29 cellular contexts compared by ENCODE assay signal in genomic region chr19:2136796-2137195, GRCh38. TPM values are rescaled to one million over a fixed set of nuclear protein-coding genes. Genes with fewer than 3 reads are reported as not detected.
"Had no signal": no experiment of that assay in that cellular context is flagged by ENCODE, and none has a peak within 500 bp of the region (broad histone marks: within the 10 kb centered on the region; RNA-seq: fewer than 3 reads in every experiment).

No MANE protein-coding gene starts in this region.

- H3K4me2 ChIP-seq: smooth muscle cell had no signal

- H3K9me3 ChIP-seq: ascending aorta, colonic mucosa, gastrocnemius medialis, pancreas, prostate gland, upper lobe of right lung had no signal

- H3K4me1 ChIP-seq: ascending aorta, colonic mucosa, pancreas, prostate gland, upper lobe of right lung had no signal

- H3K27ac ChIP-seq: ascending aorta, cardiac muscle cell, colonic mucosa, pancreas, prostate gland, upper lobe of right lung had no signal

- ATAC-seq: gastrocnemius medialis; stimulated activated memory B cell treated with anti-CD40 and anti-IgM and Interleukin-4, amounts not matched to agents 10 μg/mL and 1 μg/mL and 100 μg/mL, for 72 hours had no signal

- H3K27me3 ChIP-seq: ascending aorta, cardiac muscle cell, colonic mucosa, gastrocnemius medialis, pancreas, upper lobe of right lung had no signal

- DNase-seq: activated CD4-positive, alpha-beta memory T cell treated with anti-CD3 and anti-CD28 coated beads for 36 hours; activated CD4-positive, alpha-beta T cell treated with anti-CD3 and anti-CD28 coated beads for 48 hours; activated CD8-positive, alpha-beta memory T cell treated with anti-CD3 and anti-CD28 coated beads, Interleukin-2, amount 50 U/mL, for 4 hours; activated effector memory CD4-positive, alpha-beta T cell treated with anti-CD3 and anti-CD28 coated beads, Interleukin-2, amount 50 U/mL, for 16 hours; activated naive CD4-positive, alpha-beta T cell treated with anti-CD3 and anti-CD28 coated beads for 36 hours; activated naive CD8-positive, alpha-beta T cell treated with anti-CD3 and anti-CD28 coated beads for 36 hours; activated T-cell treated with anti-CD3 and anti-CD28 coated beads, Interleukin-2, amount 50 U/mL, for 1 hour; cerebellar nuclear complex; colonic mucosa; effector CD8-positive, alpha-beta T cell; gastrocnemius medialis; glutamatergic neuron; islet precursor cell; left colon; mammary epithelial cell; naive B cell; nephron progenitor cell; retina; stimulated activated CD4-positive, alpha-beta T cell treated with anti-CD3 and anti-CD28 coated beads, Interleukin-1b, Interleukin-23, amount 100 ng/mL, for 48 hours; stimulated activated CD4-positive, alpha-beta T cell treated with anti-CD3 and anti-CD28 coated beads, Interleukin-4, amount 100 ng/mL, for 4 hours; stimulated activated CD8-positive, alpha-beta memory T cell treated with anti-CD3 and anti-CD28 coated beads, Interleukin-4, amount 100 ng/mL, for 48 hours; stimulated activated naive CD8-positive, alpha-beta T cell treated with anti-CD3 and anti-CD28 coated beads, Interleukin-15, amount 100 ng/mL, for 72 hours; upper lobe of right lung had no signal

- H3K4me3 ChIP-seq: ascending aorta, cardiac muscle cell, colonic mucosa, gastrocnemius medialis, pancreas, prostate gland, smooth muscle cell, upper lobe of right lung had no signal

RNA-seq across cellular contexts. Expression of gene IZUMO4, which starts 40.1 kb away (rescaled TPM):
- total RNA-seq: ascending aorta had no signal
